ENCODE assay signal across 20 cellular contexts in genomic region chr10:128958881-128959690, GRCh38.
DNase-seq lines count a peak whose midpoint lies in the region; ATAC-seq and TF ChIP-seq lines count a peak whose summit lies in the region.
"Had no signal": no experiment of that assay in that cellular context is flagged by ENCODE, and none has a peak within 500 bp of the region (broad histone marks: within the 10 kb centered on the region; RNA-seq: fewer than 3 reads in every experiment).

No MANE protein-coding gene starts in this region.

- H3K27ac Mint-ChIP-seq in progenitor cell of endocrine pancreas = peak overlapping the region; percentile 50
- H3K27ac Mint-ChIP-seq: B cell; CD4-positive, CD25-positive, alpha-beta regulatory T cell; CD8-positive, alpha-beta T cell; GM23338; H9 had no signal

- H3K79me2 ChIP-seq in neural cell (replicated peaks; ENCODE audit: insufficient read depth, low read length) = no peaks in the 10 kb centered on the region

- H3K9ac ChIP-seq in neural cell (ENCODE audit: low read length) = no peak overlapping the region
- H3K9ac ChIP-seq: BLaER1 had no signal

- no peak overlapping the region for H3K4me3 Mint-ChIP-seq in progenitor cell of endocrine pancreas (ENCODE audit: low read depth)
- H3K4me3 Mint-ChIP-seq: B cell; CD4-positive, CD25-positive, alpha-beta regulatory T cell; CD8-positive, alpha-beta T cell; GM23338; H9 had no signal

- ATAC-seq in HG03097 (IDR thresholded peaks at IDR 0.05; ENCODE audit: low FRiP score, unreplicated experiment) = no peak
- ATAC-seq: CD8-positive, alpha-beta T cell; GM23338; HCT116 had no signal

- intact Hi-C loops in sigmoid colon (cut with DNase I) = no loop called here

- no peaks in the 10 kb centered on the region for H3K9me3 ChIP-seq in neural cell (ENCODE audit: low read length)
- no peaks in the 10 kb centered on the region for H3K9me3 ChIP-seq in sigmoid colon
- H3K9me3 ChIP-seq: BLaER1 had no signal

- H3K36me3 ChIP-seq in neural cell (ENCODE audit: insufficient read depth, low read length) (no peaks in the 10 kb centered on the region), sigmoid colon (no peaks in the 10 kb centered on the region)
- H3K36me3 ChIP-seq: BLaER1 had no signal

- H3K27ac ChIP-seq in neural cell (ENCODE audit: low read length) = peak overlapping the region; percentile 24
- H3K27ac ChIP-seq in sigmoid colon = no peak overlapping the region
- H3K27ac ChIP-seq: 22Rv1, BLaER1, C4-2B had no signal

- peak overlapping the region; percentile 36 for H3K4me2 ChIP-seq in neural cell (ENCODE audit: low read length)
- H3K4me2 ChIP-seq: BLaER1, GM23338 had no signal

- peak overlapping the region; percentile 0 for H3K4me3 ChIP-seq in neural cell (ENCODE audit: low read length)
- H3K4me3 ChIP-seq in sigmoid colon = no peak overlapping the region
- H3K4me3 ChIP-seq: BLaER1, GM23338 had no signal

- no peaks in the 10 kb centered on the region for H3K27me3 ChIP-seq in neural cell (ENCODE audit: insufficient read depth, low read depth, low read length)
- no peaks in the 10 kb centered on the region for H3K27me3 ChIP-seq in sigmoid colon
- H3K27me3 ChIP-seq: BLaER1 had no signal

- peaks cover 17% of the 10 kb centered on the region for H3K4me1 Mint-ChIP-seq in progenitor cell of endocrine pancreas (ENCODE audit: low read depth)
- H3K4me1 Mint-ChIP-seq: B cell; CD4-positive, CD25-positive, alpha-beta regulatory T cell; GM23338; H9 had no signal

- TF ChIP-seq CTCF in neural cell (IDR thresholded peaks at IDR 0.05; ENCODE audit: poor library complexity, severe bottlenecking) (no peak), progenitor cell of endocrine pancreas (IDR thresholded peaks at IDR 0.05; ENCODE audit: unreplicated experiment) (no peak), sigmoid colon (IDR thresholded peaks at IDR 0.05) (no peak)

- no peaks in the 10 kb centered on the region for H3K9me2 ChIP-seq in neural cell (ENCODE audit: insufficient read depth, low read length)

- H3F3A ChIP-seq in neural cell (ENCODE audit: insufficient read depth, low read length, poor library complexity, severe bottlenecking) = no peaks in the 10 kb centered on the region

- H3K27me3 Mint-ChIP-seq in progenitor cell of endocrine pancreas = peaks cover 9% of the 10 kb centered on the region
- H3K27me3 Mint-ChIP-seq: B cell had no signal

- no peak for TF ChIP-seq POLR2A in sigmoid colon (IDR thresholded peaks at IDR 0.05)

- TF ChIP-seq RAD21 in neural cell (conservative IDR thresholded peaks at IDR 0.05) = no peak

- DNase-seq in NCI-H524 (lab: John Stamatoyannopoulos, UW) (peak; percentile 41 to 58), NCI-H524 treated with DMSO at 0.1 percent for 48 hours (lab: John Stamatoyannopoulos, UW) (no peak), progenitor cell of endocrine pancreas (ENCODE audit: low spot score, unreplicated experiment) (no peak), sigmoid colon (peak; percentile 50), NCI-H446 treated with DMSO at 0.1 percent for 48 hours (lab: John Stamatoyannopoulos, UW) (no peak)
- DNase-seq in activated T-cell treated with anti-CD3 and anti-CD28 coated beads, Interleukin-2, amount 50 U/mL, for 1 hour = no peak
- DNase-seq: CD4-positive, CD25-positive, alpha-beta regulatory T cell; CD8-positive, alpha-beta T cell; DMS53; DMS79 treated with DMSO at 0.1 percent for 48 hours; GF-D8; H9 had no signal

- H4K20me1 ChIP-seq in neural cell (ENCODE audit: insufficient read depth) = no peaks in the 10 kb centered on the region
- H4K20me1 ChIP-seq: BLaER1 had no signal

- H2AFZ ChIP-seq in neural cell (ENCODE audit: low read depth, low read length) = no peak overlapping the region
- H2AFZ ChIP-seq: GM23338 had no signal

- no peaks in the 10 kb centered on the region for H3K9me3 Mint-ChIP-seq in progenitor cell of endocrine pancreas (ENCODE audit: low read depth)
- H3K9me3 Mint-ChIP-seq: CD8-positive, alpha-beta T cell; GM23338; H9 had no signal

- H3K4me1 ChIP-seq in sigmoid colon = no peaks in the 10 kb centered on the region
- H3K4me1 ChIP-seq: BLaER1 had no signal

- no peaks in the 10 kb centered on the region for H3K36me3 Mint-ChIP-seq in progenitor cell of endocrine pancreas (ENCODE audit: insufficient read depth)
- H3K36me3 Mint-ChIP-seq: CD4-positive, CD25-positive, alpha-beta regulatory T cell; CD8-positive, alpha-beta T cell had no signal

- WGBS in sigmoid colon, 2 donors = 88 to 91% methylated on average over 36 of the region's 36 CpGs

- TF ChIP-seq EP300 in neural cell (conservative IDR thresholded peaks at IDR 0.05; ENCODE audit: poor library complexity, severe bottlenecking) = no peak
- no peak for TF ChIP-seq EP300 in sigmoid colon (IDR thresholded peaks at IDR 0.05)

TF ChIP-seq in neural cell, 6 proteins besides CTCF, POLR2A, EP300 and RAD21:
- no peak for TF ChIP-seq POLR2AphosphoS5 (IDR thresholded peaks at IDR 0.05)
- TF ChIP-seq MXI1 (conservative IDR thresholded peaks at IDR 0.05; ENCODE audit: poor library complexity, severe bottlenecking) = no peak
- TF ChIP-seq SMC3 (conservative IDR thresholded peaks at IDR 0.05; ENCODE audit: poor library complexity) = no peak
- no peak for TF ChIP-seq REST (IDR thresholded peaks at IDR 0.05; ENCODE audit: borderline replicate concordance)
- no peak for TF ChIP-seq TAF1 (IDR thresholded peaks at IDR 0.05; ENCODE audit: low read depth)
- no peak for TF ChIP-seq EZH2 (IDR thresholded peaks at IDR 0.05; ENCODE audit: borderline replicate concordance, insufficient read depth, low read length, poor library complexity, severe bottlenecking)
TF ChIP-seq in neural cell: peak in this region for 0.

Comparison
In these comparisons a context has a peak if more than half of its experiments do, and no peak if none do; other contexts are left out.
1. DNase-seq: peak in NCI-H524 (2 of 2) and sigmoid colon (single experiment); none in NCI-H524 treated with DMSO at 0.1 percent for 48 hours (single experiment), progenitor cell of endocrine pancreas (single experiment), activated T-cell treated with anti-CD3 and anti-CD28 coated beads, Interleukin-2, amount 50 U/mL, for 1 hour (single experiment) and NCI-H446 treated with DMSO at 0.1 percent for 48 hours (single experiment).